8 cellular contexts compared by ENCODE assay signal in the genomic region with DNA sequence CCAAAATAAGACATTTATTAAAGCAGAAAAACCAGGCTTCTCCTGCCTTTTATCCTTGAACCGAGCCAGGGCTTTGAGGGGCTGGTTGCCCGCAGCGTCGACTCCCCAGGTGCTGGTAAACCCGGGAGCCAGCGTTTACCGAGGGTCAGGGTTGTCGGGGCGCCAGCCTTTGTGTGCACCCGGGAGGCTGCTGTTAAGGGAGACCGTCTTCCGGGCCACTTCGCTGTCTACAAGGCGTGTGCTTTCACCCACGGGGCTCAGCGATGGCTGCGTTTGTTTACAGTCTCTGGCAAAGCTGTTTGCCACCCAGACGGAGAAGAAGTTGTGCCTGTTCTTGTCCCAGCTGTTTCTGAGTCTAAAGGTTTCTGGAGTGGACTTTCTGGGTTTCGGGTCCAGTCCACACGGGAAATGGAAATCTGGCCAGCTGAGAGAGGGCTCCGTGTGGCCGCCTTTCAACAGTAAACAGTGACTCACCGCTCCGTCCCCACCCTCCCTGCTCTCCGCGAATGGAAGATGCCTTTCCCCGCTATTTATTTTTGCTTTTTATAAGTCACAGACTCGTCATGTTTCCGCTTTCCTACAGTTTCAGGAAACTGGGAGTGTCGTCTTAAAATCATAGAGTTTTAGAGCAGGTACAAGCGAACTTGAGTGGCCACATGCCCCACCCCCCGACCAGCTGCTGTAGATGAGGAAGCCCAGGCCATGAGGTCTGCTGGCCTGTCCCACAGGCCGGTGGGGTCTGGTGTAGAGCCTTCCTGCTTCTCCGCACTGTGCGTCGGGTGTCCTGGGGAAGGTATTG. TPM values are rescaled to one million over a fixed set of nuclear protein-coding genes. Genes with fewer than 3 reads are reported as not detected.
DNase-seq lines count a peak whose midpoint lies in the region; ATAC-seq and TF ChIP-seq lines count a peak whose summit lies in the region.

No MANE protein-coding gene starts in this region.

- no peak for ATAC-seq in DND-41 (ENCODE audit: insufficient read depth, low read depth)
- peak; percentile 18 to 25 for ATAC-seq in naive B cell (ENCODE audit: low read depth in 2 of 2)
- ATAC-seq in stimulated activated naive CD8-positive, alpha-beta T cell treated with anti-CD3 and anti-CD28 coated beads, Interleukin-15, amount 100 ng/mL, for 72 hours = peak; percentile 62

- no peaks in the 10 kb centered on the region for H3K9me3 ChIP-seq in DND-41 (ENCODE audit: insufficient read depth, low read length, severe bottlenecking)

- peak overlapping the region; percentile 85 to 95 (median 92) for H3K4me3 Mint-ChIP-seq in naive B cell
- peak overlapping the region; percentile 87 to 92 for H3K4me3 Mint-ChIP-seq in stimulated activated naive CD8-positive, alpha-beta T cell treated with anti-CD3 and anti-CD28 coated beads, Interleukin-15, amount 100 ng/mL, for 72 hours

- DNase-seq in DND-41 = no peak
- peak; percentile 66 for DNase-seq in NCI-H2196 (lab: John Stamatoyannopoulos, UW; ENCODE audit: unreplicated experiment)
- peak; percentile 71 for DNase-seq in activated CD8-positive, alpha-beta memory T cell treated with anti-CD3 and anti-CD28 coated beads, Interleukin-2, amount 50 U/mL, for 48 hours
- DNase-seq in epithelial cell of prostate (ENCODE audit: low read depth, low spot score) = peak; percentile 87
- DNase-seq in naive B cell = peak; percentile 38
- DNase-seq in stimulated activated naive CD8-positive, alpha-beta T cell treated with anti-CD3 and anti-CD28 coated beads, Interleukin-15, amount 100 ng/mL, for 72 hours = peak in 1 of 2 donors; percentile 43
- no peak for DNase-seq in NCI-H1436 treated with DMSO at 0.1 percent for 48 hours (lab: John Stamatoyannopoulos, UW)
- DNase-seq in NCI-H2107 treated with DMSO at 0.1 percent for 48 hours (lab: John Stamatoyannopoulos, UW; ENCODE audit: unreplicated experiment) = no peak

- H3K4me1 ChIP-seq in DND-41 (ENCODE audit: insufficient read depth, low read length) = peaks cover 30% of the 10 kb centered on the region

- no peaks in the 10 kb centered on the region for H3K27me3 ChIP-seq in DND-41 (ENCODE audit: insufficient read depth, low read length, poor library complexity)

- no peak overlapping the region for H3K27ac ChIP-seq in DND-41 (ENCODE audit: low read length)
- peak overlapping the region; percentile 99 for H3K27ac ChIP-seq in epithelial cell of prostate

- H3K4me3 ChIP-seq in DND-41 (ENCODE audit: low read depth in 1 of 2, low read length in 2 of 2) = peak overlapping the region in 1 of 2 experiments; percentile 71; a peak in 1 of 4 replicates

- H3K36me3 ChIP-seq in DND-41 (ENCODE audit: insufficient read depth, low read length) = peaks cover 13% of the 10 kb centered on the region

- no peak overlapping the region for H2AFZ ChIP-seq in DND-41 (ENCODE audit: low read depth, low read length)

- no peaks in the 10 kb centered on the region for H3K27me3 Mint-ChIP-seq in naive B cell
- no peaks in the 10 kb centered on the region for H3K27me3 Mint-ChIP-seq in stimulated activated naive CD8-positive, alpha-beta T cell treated with anti-CD3 and anti-CD28 coated beads, Interleukin-15, amount 100 ng/mL, for 72 hours

- peaks cover 61% of the 10 kb centered on the region for H4K20me1 ChIP-seq in DND-41 (ENCODE audit: insufficient read depth, low read length)

- H3K79me2 ChIP-seq in DND-41 (ENCODE audit: insufficient read depth, low read length) = peaks cover 70% of the 10 kb centered on the region

- TF ChIP-seq CTCF in DND-41 (IDR thresholded peaks at IDR 0.05; ENCODE audit: borderline replicate concordance, extremely low read depth, low read length, poor library complexity, severe bottlenecking) = no peak

- H3K4me1 Mint-ChIP-seq in naive B cell = peaks cover 20 to 31% (median 27%) of the 10 kb centered on the region in 3 donors
- peaks cover 50% of the 10 kb centered on the region for H3K4me1 Mint-ChIP-seq in stimulated activated naive CD8-positive, alpha-beta T cell treated with anti-CD3 and anti-CD28 coated beads, Interleukin-15, amount 100 ng/mL, for 72 hours

- peak overlapping the region; percentile 95 for H3K4me2 ChIP-seq in DND-41 (ENCODE audit: insufficient read depth, low read length)

- peak overlapping the region; percentile 65; the same call in 1 of the 2 replicates for H3K9ac ChIP-seq in DND-41 (ENCODE audit: low read depth, low read length)

- no peaks in the 10 kb centered on the region for H3K36me3 Mint-ChIP-seq in naive B cell

- no peaks in the 10 kb centered on the region for H3K9me3 Mint-ChIP-seq in naive B cell
- H3K9me3 Mint-ChIP-seq in stimulated activated naive CD8-positive, alpha-beta T cell treated with anti-CD3 and anti-CD28 coated beads, Interleukin-15, amount 100 ng/mL, for 72 hours = no peaks in the 10 kb centered on the region

- H3K27ac Mint-ChIP-seq in naive B cell = peak overlapping the region; percentile 93 to 96 (median 96)
- peak overlapping the region; percentile 89 to 95 for H3K27ac Mint-ChIP-seq in stimulated activated naive CD8-positive, alpha-beta T cell treated with anti-CD3 and anti-CD28 coated beads, Interleukin-15, amount 100 ng/mL, for 72 hours

RNA-seq across cellular contexts. Expression of gene MAFK, which starts 2.2 kb away (rescaled TPM):
- 1 to 10 TPM in 1 of 6 donors, under 1 TPM in 5; 0.36 to 1.2 (median 0.66) TPM for polyA plus RNA-seq in naive B cell (ENCODE audit: low read depth in 6 of 6)

RNA-seq across cellular contexts. Expression of gene TMEM184A, which starts 23.4 kb away (rescaled TPM):
- polyA plus RNA-seq in naive B cell (ENCODE audit: low read depth in 6 of 6) = under 1 TPM in 1 of 6 donors, not detected in 5; 0.16 TPM

RNA-seq across cellular contexts. Expression of gene INTS1, which starts 28.5 kb away (rescaled TPM):
- 10 to 100 TPM in 5 of 6 donors, 1 to 10 TPM in 1; 3.0 to 26.7 (median 11.7) TPM for polyA plus RNA-seq in naive B cell (ENCODE audit: low read depth in 6 of 6)

RNA-seq across cellular contexts. Expression of gene PSMG3, which starts 37.2 kb away (rescaled TPM):
- polyA plus RNA-seq in naive B cell (ENCODE audit: low read depth in 6 of 6) = 10 to 100 TPM; 24.2 to 43.4 (median 38.6) TPM

Comparison
In these comparisons a context has a peak if more than half of its experiments do, and no peak if none do; other contexts are left out.
1. DNase-seq: peak in NCI-H2196 (single experiment), activated CD8-positive, alpha-beta memory T cell treated with anti-CD3 and anti-CD28 coated beads, Interleukin-2, amount 50 U/mL, for 48 hours (single experiment), epithelial cell of prostate (single experiment) and naive B cell (single experiment); none in DND-41 (single experiment), NCI-H1436 treated with DMSO at 0.1 percent for 48 hours (single experiment) and NCI-H2107 treated with DMSO at 0.1 percent for 48 hours (single experiment).